Comparison of ENCODE assay signal across 16 cellular contexts in genomic region chr2:25832897-25833296, GRCh38.
"Had no signal": no experiment of that assay in that cellular context is flagged by ENCODE, and none has a peak within 500 bp of the region (broad histone marks: within the 10 kb centered on the region; RNA-seq: fewer than 3 reads in every experiment).

No MANE protein-coding gene starts in this region.

- FAIRE-seq: frontal cortex had no signal

- H3K27me3 Mint-ChIP-seq: naive thymus-derived CD8-positive, alpha-beta T cell had no signal

- H3K36me3 ChIP-seq: adrenal gland, right atrium auricular region had no signal

- H3K9me3 ChIP-seq: adrenal gland, transverse colon had no signal

- H3K4me3 ChIP-seq: adrenal gland, right atrium auricular region, skin epidermis, transverse colon, vagina had no signal

- ATAC-seq: naive thymus-derived CD8-positive, alpha-beta T cell had no signal

- H3K27me3 ChIP-seq: adrenal gland, right atrium auricular region, transverse colon, vagina had no signal

- DNase-seq: activated CD4-positive, CD25-positive, alpha-beta regulatory T cell; activated CD8-positive, alpha-beta memory T cell treated with anti-CD3 and anti-CD28 coated beads, Interleukin-2, amount 50 U/mL, for 4 hours; activated effector memory CD4-positive, alpha-beta T cell treated with Interleukin-2 at 50 U/mL for 16 hours; dermis blood vessel endothelial cell; head of caudate nucleus; mesenchymal stem cell; naive thymus-derived CD8-positive, alpha-beta T cell; nucleus accumbens; stimulated activated CD4-positive, alpha-beta T cell treated with anti-CD3 and anti-CD28 coated beads, Interleukin-4, amount 100 ng/mL, for 1 hour; stimulated activated naive CD4-positive, alpha-beta T cell; transverse colon had no signal

- H3K27ac ChIP-seq: right atrium auricular region, transverse colon, vagina had no signal
